In genomic region chr4:140523857-140524742, GRCh38 we compare ENCODE assay signal across 8 cellular contexts. TPM values are rescaled to one million over a fixed set of nuclear protein-coding genes. Genes with fewer than 3 reads are reported as not detected.
DNase-seq lines count a peak whose midpoint lies in the region; ATAC-seq and TF ChIP-seq lines count a peak whose summit lies in the region.

A gene with protein sequence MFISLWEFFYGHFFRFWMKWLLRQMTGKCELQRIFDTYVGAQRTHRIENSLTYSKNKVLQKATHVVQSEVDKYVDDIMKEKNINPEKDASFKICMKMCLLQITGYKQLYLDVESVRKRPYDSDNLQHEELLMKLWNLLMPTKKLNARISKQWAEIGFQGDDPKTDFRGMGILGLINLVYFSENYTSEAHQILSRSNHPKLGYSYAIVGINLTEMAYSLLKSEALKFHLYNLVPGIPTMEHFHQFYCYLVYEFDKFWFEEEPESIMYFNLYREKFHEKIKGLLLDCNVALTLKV (plus strand): TSS chr4:140524168. CDS start chr4:140525429, 1,261 bp downstream.

- DNase-seq in BJ (ENCODE audit: low read depth) (peak; percentile 79), GM19238 (ENCODE audit: insufficient read length, low spot score) (peak; percentile 96), NCI-H524 treated with DMSO at 0.1 percent for 48 hours (lab: John Stamatoyannopoulos, UW) (peak; percentile 68), coronary artery (ENCODE audit: low spot score) (peak; percentile 99), left colon (peak; percentile 99)
- peak; percentile 98 for DNase-seq in activated CD4-positive, alpha-beta T cell treated with anti-CD3 and anti-CD28 coated beads for 48 hours
- DNase-seq in stimulated activated CD4-positive, alpha-beta T cell treated with anti-CD3 and anti-CD28 coated beads, Interleukin-2, amount 100 ng/mL, for 24 hours: peak; percentile 97

- no peaks in the 10 kb centered on the region for H3K36me3 ChIP-seq in BJ (ENCODE audit: control insufficient read depth, insufficient read depth, low read length)

- peak within 1 kb of the TSS; percentile 68 to 87 for H3K27ac ChIP-seq in coronary artery

- POLR2A ChIA-PET in BJ (lab: Charles Lee): interaction anchor here (0.6 kb wide), 2 partner anchors 597 to 778 kb away, joined by 4 to 5 read pairs; no protein-coding TSS in a partner anchor

- intact Hi-C loops in left colon (cut with DNase I, micrococcal nuclease): no loop called here

- H3K4me3 ChIP-seq in BJ (ENCODE audit: low read depth, low read length) (peak within 1 kb of the TSS; percentile 66), coronary artery (peak within 1 kb of the TSS; percentile 90)

- TF ChIP-seq CTCF in BJ (IDR thresholded peaks at IDR 0.05; ENCODE audit: insufficient read depth, low read depth, low read length) (peak; percentile 98), coronary artery (IDR thresholded peaks at IDR 0.05) (peak; percentile 89)

- ATAC-seq in HG03457 (IDR thresholded peaks at IDR 0.05; ENCODE audit: unreplicated experiment): peak; percentile 100
- peak; percentile 100 for ATAC-seq in left colon

- CTCF ChIA-PET in BJ (lab: Yijun Ruan, JAX): interaction anchor here (0.6 to 2.4 kb wide), 15 partner anchors 9 to 335 kb away, joined by 3 to 10 read pairs (median 4); partner anchors contain the start of gene SCOC

- H3K27me3 ChIP-seq in BJ (ENCODE audit: control insufficient read depth, insufficient read depth, low read length): no peaks in the 10 kb centered on the region

RNA-seq across cellular contexts. Expression of the gene that starts here (rescaled TPM):
- polyA plus RNA-seq in BJ (2011; rRNA removed): 6.5 and 15.7 TPM in 2 replicates
- polyA minus RNA-seq in BJ (2011; rRNA and poly(A)+ RNA removed): 5.0 and 7.0 TPM in 2 replicates
- total RNA-seq in left colon: 10 to 100 TPM; 26.1 to 30.9 TPM

Comparison
In these comparisons a context has a peak if more than half of its experiments do, and no peak if none do; other contexts are left out.
1. Peak in every context shown above with its lines: DNase-seq, ATAC-seq, H3K4me3 ChIP-seq and H3K27ac ChIP-seq.